ENCODE assay signal across 1 cellular context in the genomic region with DNA sequence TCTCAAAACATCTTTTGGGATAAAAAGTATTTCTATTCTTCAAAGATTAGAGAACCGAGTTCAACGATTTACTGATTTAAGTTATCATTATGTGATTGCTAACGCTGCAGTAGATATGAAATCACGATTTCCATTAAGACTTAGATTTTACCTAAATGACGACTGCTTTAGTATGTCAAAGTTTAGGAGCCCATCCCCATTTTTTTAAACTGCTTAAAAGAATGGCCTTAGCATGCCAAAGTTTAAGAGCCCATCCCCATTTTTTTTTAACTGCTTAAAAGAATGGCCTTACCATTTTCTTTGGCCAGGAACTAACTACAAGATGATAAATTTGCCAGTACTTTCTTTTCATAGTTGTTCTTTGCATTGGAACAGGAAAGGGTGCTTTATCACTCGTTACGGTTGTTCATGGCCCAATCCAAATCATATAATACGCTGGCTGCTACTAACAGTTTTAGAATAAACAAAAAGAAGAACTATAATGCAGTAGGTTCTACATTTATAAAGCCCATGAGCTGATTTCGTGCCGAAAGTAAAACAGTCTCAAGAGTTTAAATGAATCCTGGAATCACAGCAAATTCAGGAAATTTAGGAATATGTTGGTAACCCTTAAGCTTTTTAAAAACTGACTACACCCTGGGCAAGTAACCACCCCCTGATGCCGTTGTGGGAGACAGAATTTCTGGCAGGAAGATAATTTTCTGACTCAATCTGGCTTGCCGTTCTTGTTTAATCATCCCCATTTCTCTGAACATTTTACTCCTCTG.
TF ChIP-seq lines count a peak whose summit lies in the region.

No MANE protein-coding gene starts in this region.

TF ChIP-seq in HEK293, 187 proteins besides CTCF, POLR2A, EP300 and RAD21 (continued from another document):
- TF ChIP-seq, protein P1, sequence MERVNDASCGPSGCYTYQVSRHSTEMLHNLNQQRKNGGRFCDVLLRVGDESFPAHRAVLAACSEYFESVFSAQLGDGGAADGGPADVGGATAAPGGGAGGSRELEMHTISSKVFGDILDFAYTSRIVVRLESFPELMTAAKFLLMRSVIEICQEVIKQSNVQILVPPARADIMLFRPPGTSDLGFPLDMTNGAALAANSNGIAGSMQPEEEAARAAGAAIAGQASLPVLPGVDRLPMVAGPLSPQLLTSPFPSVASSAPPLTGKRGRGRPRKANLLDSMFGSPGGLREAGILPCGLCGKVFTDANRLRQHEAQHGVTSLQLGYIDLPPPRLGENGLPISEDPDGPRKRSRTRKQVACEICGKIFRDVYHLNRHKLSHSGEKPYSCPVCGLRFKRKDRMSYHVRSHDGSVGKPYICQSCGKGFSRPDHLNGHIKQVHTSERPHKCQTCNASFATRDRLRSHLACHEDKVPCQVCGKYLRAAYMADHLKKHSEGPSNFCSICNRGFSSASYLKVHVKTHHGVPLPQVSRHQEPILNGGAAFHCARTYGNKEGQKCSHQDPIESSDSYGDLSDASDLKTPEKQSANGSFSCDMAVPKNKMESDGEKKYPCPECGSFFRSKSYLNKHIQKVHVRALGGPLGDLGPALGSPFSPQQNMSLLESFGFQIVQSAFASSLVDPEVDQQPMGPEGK (tag by site-specific recombination; IDR thresholded peaks at IDR 0.05): no peak
- TF ChIP-seq IKZF3 (tag by site-specific recombination; IDR thresholded peaks at IDR 0.05) (no peak), ZNF292 (tag by site-specific recombination; IDR thresholded peaks at IDR 0.05; ENCODE audit: borderline replicate concordance, low read depth) (no peak), ZNF354C (tag by site-specific recombination; IDR thresholded peaks at IDR 0.05; ENCODE audit: borderline replicate concordance, low read depth) (no peak)
- TF ChIP-seq, protein P2, sequence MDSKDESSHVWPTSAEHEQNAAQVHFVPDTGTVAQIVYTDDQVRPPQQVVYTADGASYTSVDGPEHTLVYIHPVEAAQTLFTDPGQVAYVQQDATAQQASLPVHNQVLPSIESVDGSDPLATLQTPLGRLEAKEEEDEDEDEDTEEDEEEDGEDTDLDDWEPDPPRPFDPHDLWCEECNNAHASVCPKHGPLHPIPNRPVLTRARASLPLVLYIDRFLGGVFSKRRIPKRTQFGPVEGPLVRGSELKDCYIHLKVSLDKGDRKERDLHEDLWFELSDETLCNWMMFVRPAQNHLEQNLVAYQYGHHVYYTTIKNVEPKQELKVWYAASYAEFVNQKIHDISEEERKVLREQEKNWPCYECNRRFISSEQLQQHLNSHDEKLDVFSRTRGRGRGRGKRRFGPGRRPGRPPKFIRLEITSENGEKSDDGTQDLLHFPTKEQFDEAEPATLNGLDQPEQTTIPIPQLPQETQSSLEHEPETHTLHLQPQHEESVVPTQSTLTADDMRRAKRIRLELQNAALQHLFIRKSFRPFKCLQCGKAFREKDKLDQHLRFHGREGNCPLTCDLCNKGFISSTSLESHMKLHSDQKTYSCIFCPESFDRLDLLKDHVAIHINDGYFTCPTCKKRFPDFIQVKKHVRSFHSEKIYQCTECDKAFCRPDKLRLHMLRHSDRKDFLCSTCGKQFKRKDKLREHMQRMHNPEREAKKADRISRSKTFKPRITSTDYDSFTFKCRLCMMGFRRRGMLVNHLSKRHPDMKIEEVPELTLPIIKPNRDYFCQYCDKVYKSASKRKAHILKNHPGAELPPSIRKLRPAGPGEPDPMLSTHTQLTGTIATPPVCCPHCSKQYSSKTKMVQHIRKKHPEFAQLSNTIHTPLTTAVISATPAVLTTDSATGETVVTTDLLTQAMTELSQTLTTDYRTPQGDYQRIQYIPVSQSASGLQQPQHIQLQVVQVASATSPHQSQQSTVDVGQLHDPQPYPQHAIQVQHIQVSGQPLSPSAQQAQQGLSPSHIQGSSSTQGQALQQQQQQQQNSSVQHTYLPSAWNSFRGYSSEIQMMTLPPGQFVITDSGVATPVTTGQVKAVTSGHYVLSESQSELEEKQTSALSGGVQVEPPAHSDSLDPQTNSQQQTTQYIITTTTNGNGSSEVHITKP (tag by site-specific recombination; IDR thresholded peaks at IDR 0.05): peak; percentile 70
